9 cellular contexts compared by ENCODE assay signal in the genomic region with DNA sequence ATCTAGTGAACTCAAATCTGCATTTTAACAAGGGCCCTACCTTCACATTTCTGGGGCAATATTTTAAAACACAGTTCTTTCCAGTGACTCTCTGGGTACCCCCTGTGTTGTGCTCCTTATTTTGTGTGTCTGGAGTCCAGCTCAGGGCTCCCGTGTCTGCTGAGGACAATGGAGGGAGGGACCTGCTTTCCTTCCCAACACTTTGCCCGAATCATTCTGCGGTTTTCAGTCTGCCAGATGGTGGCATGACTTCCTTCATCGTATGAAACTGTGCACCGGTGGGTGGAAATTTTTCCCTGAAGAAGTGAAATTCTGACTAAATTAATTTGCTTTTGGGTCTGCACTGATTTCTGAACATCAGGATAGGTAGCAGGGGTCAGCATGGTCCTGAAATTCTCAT.
DNase-seq lines count a peak whose midpoint lies in the region; ATAC-seq, FAIRE-seq and TF ChIP-seq lines count a peak whose summit lies in the region.
"Had no signal": no experiment of that assay in that cellular context is flagged by ENCODE, and none has a peak within 500 bp of the region (broad histone marks: within the 10 kb centered on the region; RNA-seq: fewer than 3 reads in every experiment).

No MANE protein-coding gene starts in this region.

- intact Hi-C loops in CD8-positive, alpha-beta T cell (cut with DNase I, micrococcal nuclease) = no loop called here

- in situ Hi-C loops in KBM-7 (cut with MboI; ENCODE audit: low pct_unique_long_range_greater_than_20kb, low sequenced_read_pairs) = no loop called here

- H3K27me3 ChIP-seq in CD8-positive, alpha-beta T cell (ENCODE audit: insufficient read depth, low read length) = no peaks in the 10 kb centered on the region
- H3K27me3 ChIP-seq: spleen had no signal

- no peaks in the 10 kb centered on the region for H3K36me3 Mint-ChIP-seq in CD8-positive, alpha-beta T cell
- H3K36me3 Mint-ChIP-seq in immature natural killer cell = peaks cover 0 to 4% (median 0%) of the 10 kb centered on the region in 3 donors
- H3K36me3 Mint-ChIP-seq: mesothelial cell of epicardium had no signal

- peak overlapping the region; percentile 42 for H3K4me3 ChIP-seq in CD8-positive, alpha-beta T cell (ENCODE audit: low read depth, low read length)

- H3K27me3 Mint-ChIP-seq in CD8-positive, alpha-beta T cell (ENCODE audit: low read depth) = no peaks in the 10 kb centered on the region
- peaks cover 0 to 6% (median 4%) of the 10 kb centered on the region in 3 donors for H3K27me3 Mint-ChIP-seq in immature natural killer cell (ENCODE audit: low read depth in 3 of 3)

- H3K4me1 Mint-ChIP-seq in CD8-positive, alpha-beta T cell (ENCODE audit: low read depth) = peaks cover 20% of the 10 kb centered on the region
- peaks cover 29 to 30% of the 10 kb centered on the region in 2 donors for H3K4me1 Mint-ChIP-seq in immature natural killer cell

- CTCF ChIA-PET in CD8-positive, alpha-beta T cell (lab: Charles Lee) = no interaction called here

- no peak for DNase-seq in CD8-positive, alpha-beta T cell
- DNase-seq in KBM-7 (peak; percentile 78), RPMI7951 (ENCODE audit: low read depth) (peak; percentile 77), immature natural killer cell (peak in 1 of 3 donors; percentile 5), NCI-H345 treated with DMSO at 0.1 percent for 48 hours (lab: John Stamatoyannopoulos, UW; ENCODE audit: unreplicated experiment) (no peak), iPS-NIHi11 (ENCODE audit: low spot score) (no peak), D721Med (ENCODE audit: insufficient read length, low spot score) (no peak)

- ATAC-seq in CD8-positive, alpha-beta T cell = no peak

- H3K27ac Mint-ChIP-seq in CD8-positive, alpha-beta T cell = peak overlapping the region; percentile 1
- H3K27ac Mint-ChIP-seq in immature natural killer cell = peak overlapping the region in 5 of 6 donors; percentile 71 to 92 (median 80)
- H3K27ac Mint-ChIP-seq: mesothelial cell of epicardium had no signal

- no peak overlapping the region for H3K27ac ChIP-seq in CD8-positive, alpha-beta T cell (ENCODE audit: low read depth, low read length)

- no peak for TF ChIP-seq CTCF in CD8-positive, alpha-beta T cell (IDR thresholded peaks at IDR 0.05)
- no peak for TF ChIP-seq CTCF in D721Med (IDR thresholded peaks at IDR 0.05; ENCODE audit: insufficient read depth, missing control alignments)

- no peaks in the 10 kb centered on the region for H3K9me3 ChIP-seq in CD8-positive, alpha-beta T cell (ENCODE audit: low read length)

- H3K9me3 Mint-ChIP-seq in CD8-positive, alpha-beta T cell = peaks cover 2% of the 10 kb centered on the region
- H3K9me3 Mint-ChIP-seq in immature natural killer cell = peaks cover 0 to under 1% (median 0%) of the 10 kb centered on the region in 6 donors

- H3K4me3 Mint-ChIP-seq in CD8-positive, alpha-beta T cell = peak overlapping the region; percentile 69
- peak overlapping the region; percentile 79 to 87 (median 81) for H3K4me3 Mint-ChIP-seq in immature natural killer cell
- H3K4me3 Mint-ChIP-seq: mesothelial cell of epicardium had no signal

- H3K4me1 ChIP-seq in CD8-positive, alpha-beta T cell (ENCODE audit: insufficient read depth, low read length) = peaks cover 15% of the 10 kb centered on the region

- FAIRE-seq in D721Med (lab: Jason Lieb, UNC) = no peak

- POLR2A ChIA-PET in CD8-positive, alpha-beta T cell (lab: Charles Lee) = no interaction called here

- H3K36me3 ChIP-seq in CD8-positive, alpha-beta T cell (ENCODE audit: insufficient read depth, low read length) = no peaks in the 10 kb centered on the region
- H3K36me3 ChIP-seq: spleen had no signal

Comparison
In these comparisons a context has a peak if more than half of its experiments do, and no peak if none do; other contexts are left out.
1. DNase-seq: peak in KBM-7 (single experiment) and RPMI7951 (single experiment); none in CD8-positive, alpha-beta T cell (0 of 7), NCI-H345 treated with DMSO at 0.1 percent for 48 hours (single experiment), iPS-NIHi11 (single experiment) and D721Med (single experiment).